ENCODE assay signal across 1 cellular context in genomic region chr7:151448261-151449252, GRCh38.
TF ChIP-seq lines count a peak whose summit lies in the region.

No MANE protein-coding gene starts in this region.

TF ChIP-seq in GM23338, 12 proteins besides CTCF, POLR2A, EP300 and RAD21 (continued from another document):
- TF ChIP-seq REST (IDR thresholded peaks at IDR 0.05; ENCODE audit: unreplicated experiment) (no peak), POLR2AphosphoS5 (IDR thresholded peaks at IDR 0.05; ENCODE audit: low read depth) (no peak), STAT1 (IDR thresholded peaks at IDR 0.05; ENCODE audit: unreplicated experiment) (no peak), CREB1 (CRISPR knock-in tag; IDR thresholded peaks at IDR 0.05; ENCODE audit: low read depth) (no peak), ZNF331 (CRISPR knock-in tag; IDR thresholded peaks at IDR 0.05; ENCODE audit: low read depth) (no peak), JUNB (IDR thresholded peaks at IDR 0.05; ENCODE audit: unreplicated experiment) (no peak)
- TF ChIP-seq, protein P1, sequence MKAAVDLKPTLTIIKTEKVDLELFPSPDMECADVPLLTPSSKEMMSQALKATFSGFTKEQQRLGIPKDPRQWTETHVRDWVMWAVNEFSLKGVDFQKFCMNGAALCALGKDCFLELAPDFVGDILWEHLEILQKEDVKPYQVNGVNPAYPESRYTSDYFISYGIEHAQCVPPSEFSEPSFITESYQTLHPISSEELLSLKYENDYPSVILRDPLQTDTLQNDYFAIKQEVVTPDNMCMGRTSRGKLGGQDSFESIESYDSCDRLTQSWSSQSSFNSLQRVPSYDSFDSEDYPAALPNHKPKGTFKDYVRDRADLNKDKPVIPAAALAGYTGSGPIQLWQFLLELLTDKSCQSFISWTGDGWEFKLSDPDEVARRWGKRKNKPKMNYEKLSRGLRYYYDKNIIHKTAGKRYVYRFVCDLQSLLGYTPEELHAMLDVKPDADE (IDR thresholded peaks at IDR 0.05), result no peak
TF ChIP-seq in GM23338: peak in this region for 0.
